In the genomic region with DNA sequence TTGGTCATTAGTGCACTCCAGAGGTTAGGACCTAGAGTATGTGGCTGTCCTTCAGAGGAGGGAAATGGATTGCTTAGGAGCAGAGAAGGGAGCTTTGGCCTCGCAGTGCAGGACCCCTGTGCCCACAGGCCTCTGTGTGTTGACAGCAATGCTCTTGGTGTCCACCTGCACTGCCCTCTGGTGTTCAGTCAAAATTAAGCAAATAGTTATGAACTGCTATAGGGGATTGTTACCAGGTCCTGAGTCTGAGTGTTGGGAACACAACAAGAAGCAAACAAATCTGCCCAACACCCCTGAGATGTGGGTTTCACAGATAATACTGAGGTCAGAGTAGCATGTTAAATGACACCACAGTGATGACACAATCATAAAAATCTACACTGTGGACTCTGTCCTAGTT, we compare ENCODE assay signal across 1 cellular context.
TF ChIP-seq lines count a peak whose summit lies in the region.

No MANE protein-coding gene starts in this region.

TF ChIP-seq in A549, 52 proteins besides CTCF, POLR2A, EP300 and RAD21:
- peak; percentile 46; the same call in 2 of the 3 replicates for TF ChIP-seq SMC3 (IDR thresholded peaks at IDR 0.05)
TF ChIP-seq in A549: peak in this region for 1; not testable (repeated sequence) for 51.
